8 cellular contexts compared by ENCODE assay signal in genomic region chr4:152696764-152697250, GRCh38. TPM values are rescaled to one million over a fixed set of nuclear protein-coding genes. Genes with fewer than 3 reads are reported as not detected.
DNase-seq lines count a peak whose midpoint lies in the region; ATAC-seq and TF ChIP-seq lines count a peak whose summit lies in the region.

No MANE protein-coding gene starts in this region.

- H3K27me3 ChIP-seq in CD4-positive, alpha-beta T cell (ENCODE audit: control insufficient read depth, insufficient read depth, low read length) = no peaks in the 10 kb centered on the region

- no peaks in the 10 kb centered on the region for H3K27me3 Mint-ChIP-seq in CD4-positive, alpha-beta T cell
- peaks cover 12% of the 10 kb centered on the region for H3K27me3 Mint-ChIP-seq in progenitor cell of endocrine pancreas

- no peak for TF ChIP-seq CTCF in CD4-positive, alpha-beta T cell (IDR thresholded peaks at IDR 0.05)
- TF ChIP-seq CTCF in GM20000 (IDR thresholded peaks at IDR 0.05; ENCODE audit: extremely low read depth, missing control alignments) (no peak), progenitor cell of endocrine pancreas (IDR thresholded peaks at IDR 0.05; ENCODE audit: unreplicated experiment) (no peak)

- no peak overlapping the region for H3K4me3 Mint-ChIP-seq in CD4-positive, alpha-beta T cell
- no peak overlapping the region for H3K4me3 Mint-ChIP-seq in progenitor cell of endocrine pancreas (ENCODE audit: low read depth)

- intact Hi-C loops in CD4-positive, alpha-beta T cell (cut with DNase I, micrococcal nuclease) = no loop called here

- no peak overlapping the region for H3K27ac Mint-ChIP-seq in CD4-positive, alpha-beta T cell
- H3K27ac Mint-ChIP-seq in progenitor cell of endocrine pancreas = no peak overlapping the region

- H3K9me3 Mint-ChIP-seq in CD4-positive, alpha-beta T cell = no peaks in the 10 kb centered on the region
- no peaks in the 10 kb centered on the region for H3K9me3 Mint-ChIP-seq in progenitor cell of endocrine pancreas (ENCODE audit: low read depth)

- ATAC-seq in CD4-positive, alpha-beta T cell (ENCODE audit: poor library complexity) = peak; percentile 99
- peak; percentile 93 for ATAC-seq in HG03558 (IDR thresholded peaks at IDR 0.05; ENCODE audit: extremely low read depth, unreplicated experiment)
- peak; percentile 99 for ATAC-seq in stimulated activated naive CD8-positive, alpha-beta T cell treated with anti-CD3 and anti-CD28 coated beads, Interleukin-15, Interleukin-2, amounts not matched to agents 100 U/mL and 50 U/mL, for 24 hours

- H3K27ac ChIP-seq in CD4-positive, alpha-beta T cell (ENCODE audit: low read depth, low read length) = no peak overlapping the region

- H3K9me3 ChIP-seq in CD4-positive, alpha-beta T cell (ENCODE audit: control insufficient read depth, low read length) = no peaks in the 10 kb centered on the region

- CTCF ChIA-PET in CD4-positive, alpha-beta T cell (lab: Charles Lee) = no interaction called here

- POLR2A ChIA-PET in CD4-positive, alpha-beta T cell (lab: Charles Lee) = no interaction called here

- peak in 8 of 10 experiments; percentile 1 to 37 (median 20) for DNase-seq in CD4-positive, alpha-beta T cell
- DNase-seq in GM20000 (ENCODE audit: low spot score) = peak; percentile 84
- DNase-seq in activated T-cell treated with anti-CD3 and anti-CD28 coated beads for 4 hours = peak; percentile 9
- peak; percentile 84 for DNase-seq in iris pigment epithelial cell (ENCODE audit: low read depth)
- DNase-seq in stimulated activated naive CD8-positive, alpha-beta T cell treated with anti-CD3 and anti-CD28 coated beads, Interleukin-15, Interleukin-2, amounts not matched to agents 100 U/mL and 50 U/mL, for 24 hours = peak; percentile 28
- DNase-seq in progenitor cell of endocrine pancreas (ENCODE audit: low spot score, unreplicated experiment) = no peak
- DNase-seq in amniotic stem cell (lab: John Stamatoyannopoulos, UW) = no peak

- H3K4me1 Mint-ChIP-seq in CD4-positive, alpha-beta T cell (ENCODE audit: low read depth) = peaks cover 14% of the 10 kb centered on the region
- H3K4me1 Mint-ChIP-seq in progenitor cell of endocrine pancreas (ENCODE audit: low read depth) = peaks cover 10% of the 10 kb centered on the region

- no peaks in the 10 kb centered on the region for H3K36me3 Mint-ChIP-seq in CD4-positive, alpha-beta T cell (ENCODE audit: low read depth)
- H3K36me3 Mint-ChIP-seq in progenitor cell of endocrine pancreas (ENCODE audit: insufficient read depth) = no peaks in the 10 kb centered on the region

RNA-seq across cellular contexts. Expression of gene TMEM154, which starts 17.0 kb away (rescaled TPM):
- 10 to 100 TPM; 13.6 to 16.7 TPM for total RNA-seq in CD4-positive, alpha-beta T cell
- total RNA-seq in progenitor cell of endocrine pancreas = 0.46 and 0.53 TPM in 2 replicates

Comparison
In these comparisons a context has a peak if more than half of its experiments do, and no peak if none do; other contexts are left out.
1. DNase-seq: peak in CD4-positive, alpha-beta T cell (8 of 10), GM20000 (single experiment), activated T-cell treated with anti-CD3 and anti-CD28 coated beads for 4 hours (single experiment), iris pigment epithelial cell (single experiment) and stimulated activated naive CD8-positive, alpha-beta T cell treated with anti-CD3 and anti-CD28 coated beads, Interleukin-15, Interleukin-2, amounts not matched to agents 100 U/mL and 50 U/mL, for 24 hours (single experiment); none in progenitor cell of endocrine pancreas (single experiment) and amniotic stem cell (single experiment).
2. Peak in every context shown above with its lines, with median percentiles within 50 percentile points of each other: ATAC-seq.